In the genomic region with DNA sequence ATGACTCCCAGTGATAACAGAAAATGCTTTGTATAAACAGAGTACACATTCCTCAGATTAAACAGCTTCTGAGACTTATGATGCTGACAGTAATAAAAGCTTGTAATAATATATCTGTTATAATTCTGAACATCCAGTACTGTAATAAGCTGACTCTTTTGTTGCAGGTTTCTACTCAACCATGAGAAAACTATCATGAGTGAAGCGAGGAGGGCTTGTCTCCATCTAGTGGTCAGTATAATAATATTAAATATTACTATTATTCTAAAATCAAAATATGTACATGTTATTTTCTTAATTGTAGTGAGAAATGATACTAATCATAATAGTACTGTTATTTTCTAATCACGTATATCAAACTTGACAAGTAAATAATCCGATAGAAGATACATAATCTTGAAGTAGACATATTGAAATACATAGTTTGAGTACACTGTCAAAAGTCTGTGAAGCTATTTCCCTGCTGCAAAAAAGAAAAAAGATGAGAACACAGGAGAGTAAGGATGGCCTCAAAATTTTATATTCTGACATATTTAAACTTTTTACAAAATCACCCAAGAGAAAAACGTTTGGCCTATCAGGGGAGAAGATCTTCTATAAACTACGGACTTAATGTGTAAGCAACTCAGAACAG, we compare ENCODE assay signal across 9 cellular contexts.
DNase-seq lines count a peak whose midpoint lies in the region; ATAC-seq and TF ChIP-seq lines count a peak whose summit lies in the region.
"Had no signal": no experiment of that assay in that cellular context is flagged by ENCODE, and none has a peak within 500 bp of the region (broad histone marks: within the 10 kb centered on the region; RNA-seq: fewer than 3 reads in every experiment).

No MANE protein-coding gene starts in this region.

- TF ChIP-seq CTCF in GM12864 (IDR thresholded peaks at IDR 0.05; ENCODE audit: low read depth, low read length, missing control alignments) = peak; percentile 27
- peak; percentile 93 for TF ChIP-seq CTCF in chondrocyte (IDR thresholded peaks at IDR 0.05)

- H3K4me3 ChIP-seq in GM12864 (ENCODE audit: low read depth, low read length) = no peak overlapping the region

- DNase-seq in GM12864 (ENCODE audit: low read depth) = no peak
- peak; percentile 29 for DNase-seq in NCI-H1105 treated with DMSO at 0.1 percent for 48 hours (lab: John Stamatoyannopoulos, UW)
- no peak for DNase-seq in chondrocyte (ENCODE audit: low spot score)
- peak; percentile 17 for DNase-seq in naive B cell
- no peak for DNase-seq in stimulated activated CD4-positive, alpha-beta T cell treated with anti-CD3 and anti-CD28 coated beads, Interleukin-4, amount 100 ng/mL, for 4 hours
- DNase-seq in epidermal melanocyte (ENCODE audit: insufficient read length, low spot score) = no peak
- no peak for DNase-seq in activated T-helper 1 cell treated with anti-CD3 and anti-CD28 coated beads, Interleukin-12 subunit alpha, Interleukin-12 subunit beta, Interleukin-2, Interleukin-4 antibody, amounts not matched to agents 30 ng/mL and 10 ng/mL and 1 ng/mL, durations not matched to agents 14 hours and 24 hours and 36 hours (ENCODE audit: low spot score)

- H3K9me3 Mint-ChIP-seq in chondrocyte (ENCODE audit: low read depth) (no peaks in the 10 kb centered on the region), naive B cell (no peaks in the 10 kb centered on the region)
- H3K9me3 Mint-ChIP-seq in activated T-helper 1 cell treated with anti-CD3 and anti-CD28 coated beads, Interleukin-12 subunit alpha, Interleukin-12 subunit beta, Interleukin-2, Interleukin-4 antibody, amounts not matched to agents 30 ng/mL and 10 ng/mL and 1 ng/mL, durations not matched to agents 14 hours and 24 hours and 36 hours = no peaks in the 10 kb centered on the region
- H3K9me3 Mint-ChIP-seq: IgD-negative memory B cell had no signal

- H3K27me3 Mint-ChIP-seq in chondrocyte (ENCODE audit: low read depth) = no peaks in the 10 kb centered on the region
- no peaks in the 10 kb centered on the region for H3K27me3 Mint-ChIP-seq in naive B cell
- peaks cover 6% of the 10 kb centered on the region for H3K27me3 Mint-ChIP-seq in activated T-helper 1 cell treated with anti-CD3 and anti-CD28 coated beads, Interleukin-12 subunit alpha, Interleukin-12 subunit beta, Interleukin-2, Interleukin-4 antibody, amounts not matched to agents 30 ng/mL and 10 ng/mL and 1 ng/mL, durations not matched to agents 14 hours and 24 hours and 36 hours (ENCODE audit: insufficient read depth)

- intact Hi-C loops in activated T-helper 1 cell treated with anti-CD3 and anti-CD28 coated beads, Interleukin-12 subunit alpha, Interleukin-12 subunit beta, Interleukin-2, Interleukin-4 antibody, amounts not matched to agents 30 ng/mL and 10 ng/mL and 1 ng/mL, durations not matched to agents 14 hours and 24 hours and 36 hours (cut with micrococcal nuclease) = loop anchor here (1.0 kb wide), 1 partner anchor 303 kb away; no protein-coding TSS in a partner anchor

- H3K4me3 Mint-ChIP-seq in chondrocyte (ENCODE audit: unreplicated experiment) (no peak overlapping the region), naive B cell (no peak overlapping the region)
- H3K4me3 Mint-ChIP-seq in activated T-helper 1 cell treated with anti-CD3 and anti-CD28 coated beads, Interleukin-12 subunit alpha, Interleukin-12 subunit beta, Interleukin-2, Interleukin-4 antibody, amounts not matched to agents 30 ng/mL and 10 ng/mL and 1 ng/mL, durations not matched to agents 14 hours and 24 hours and 36 hours = no peak overlapping the region
- H3K4me3 Mint-ChIP-seq: IgD-negative memory B cell had no signal

- ATAC-seq in naive B cell (ENCODE audit: low read depth in 2 of 2) (peak in 1 of 2 donors; percentile 60), HG03108 (IDR thresholded peaks at IDR 0.05; ENCODE audit: unreplicated experiment) (no peak)

- peak overlapping the region; percentile 34 for H3K27ac Mint-ChIP-seq in chondrocyte (ENCODE audit: unreplicated experiment)
- H3K27ac Mint-ChIP-seq in naive B cell = no peak overlapping the region
- no peak overlapping the region for H3K27ac Mint-ChIP-seq in activated T-helper 1 cell treated with anti-CD3 and anti-CD28 coated beads, Interleukin-12 subunit alpha, Interleukin-12 subunit beta, Interleukin-2, Interleukin-4 antibody, amounts not matched to agents 30 ng/mL and 10 ng/mL and 1 ng/mL, durations not matched to agents 14 hours and 24 hours and 36 hours
- H3K27ac Mint-ChIP-seq: IgD-negative memory B cell had no signal

- H3K4me1 Mint-ChIP-seq in chondrocyte (ENCODE audit: low read depth) = peaks cover 6% of the 10 kb centered on the region
- no peaks in the 10 kb centered on the region for H3K4me1 Mint-ChIP-seq in naive B cell
- H3K4me1 Mint-ChIP-seq in activated T-helper 1 cell treated with anti-CD3 and anti-CD28 coated beads, Interleukin-12 subunit alpha, Interleukin-12 subunit beta, Interleukin-2, Interleukin-4 antibody, amounts not matched to agents 30 ng/mL and 10 ng/mL and 1 ng/mL, durations not matched to agents 14 hours and 24 hours and 36 hours (ENCODE audit: low read depth) = no peaks in the 10 kb centered on the region
- H3K4me1 Mint-ChIP-seq: IgD-negative memory B cell had no signal

- H3K36me3 Mint-ChIP-seq in chondrocyte (ENCODE audit: low read depth) (no peaks in the 10 kb centered on the region), naive B cell (no peaks in the 10 kb centered on the region)
- H3K36me3 Mint-ChIP-seq in activated T-helper 1 cell treated with anti-CD3 and anti-CD28 coated beads, Interleukin-12 subunit alpha, Interleukin-12 subunit beta, Interleukin-2, Interleukin-4 antibody, amounts not matched to agents 30 ng/mL and 10 ng/mL and 1 ng/mL, durations not matched to agents 14 hours and 24 hours and 36 hours (ENCODE audit: low read depth) = no peaks in the 10 kb centered on the region
- H3K36me3 Mint-ChIP-seq: IgD-negative memory B cell had no signal

Comparison
In these comparisons a context has a peak if more than half of its experiments do, and no peak if none do; other contexts are left out.
1. DNase-seq: peak in NCI-H1105 treated with DMSO at 0.1 percent for 48 hours (single experiment) and naive B cell (single experiment); none in GM12864 (single experiment), chondrocyte (single experiment), stimulated activated CD4-positive, alpha-beta T cell treated with anti-CD3 and anti-CD28 coated beads, Interleukin-4, amount 100 ng/mL, for 4 hours (0 of 2), epidermal melanocyte (single experiment) and activated T-helper 1 cell treated with anti-CD3 and anti-CD28 coated beads, Interleukin-12 subunit alpha, Interleukin-12 subunit beta, Interleukin-2, Interleukin-4 antibody, amounts not matched to agents 30 ng/mL and 10 ng/mL and 1 ng/mL, durations not matched to agents 14 hours and 24 hours and 36 hours (single experiment).